Comparison of ENCODE assay signal across 2 cellular contexts in the genomic region with DNA sequence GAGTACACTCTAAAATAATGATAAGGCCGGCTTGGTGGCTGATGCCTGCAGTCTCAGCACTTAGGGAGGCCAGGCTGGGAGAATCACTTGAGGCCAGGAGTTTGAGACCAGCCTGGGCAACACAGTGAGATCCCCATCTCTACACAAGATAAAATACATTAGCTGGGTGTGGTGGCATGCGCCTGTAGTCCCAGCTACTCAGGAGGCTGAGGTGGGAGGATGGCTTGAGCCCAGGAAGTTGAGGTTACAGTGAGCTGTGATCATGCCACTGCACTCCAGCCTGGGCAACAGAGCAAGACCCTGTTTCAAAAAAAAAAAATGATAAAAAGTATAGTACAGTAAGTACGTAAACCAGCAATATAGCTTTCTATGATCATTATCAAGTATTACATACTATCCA. TPM values are rescaled to one million over a fixed set of nuclear protein-coding genes. Genes with fewer than 3 reads are reported as not detected.
"Had no signal": no experiment of that assay in that cellular context is flagged by ENCODE, and none has a peak within 500 bp of the region (broad histone marks: within the 10 kb centered on the region; RNA-seq: fewer than 3 reads in every experiment).

No MANE protein-coding gene starts in this region.

RNA-seq across cellular contexts. Expression of a gene that starts 38.0 kb away (rescaled TPM):
- total RNA-seq: temporal lobe, thyroid gland had no signal
